ENCODE assay signal across 8 cellular contexts in the genomic region with DNA sequence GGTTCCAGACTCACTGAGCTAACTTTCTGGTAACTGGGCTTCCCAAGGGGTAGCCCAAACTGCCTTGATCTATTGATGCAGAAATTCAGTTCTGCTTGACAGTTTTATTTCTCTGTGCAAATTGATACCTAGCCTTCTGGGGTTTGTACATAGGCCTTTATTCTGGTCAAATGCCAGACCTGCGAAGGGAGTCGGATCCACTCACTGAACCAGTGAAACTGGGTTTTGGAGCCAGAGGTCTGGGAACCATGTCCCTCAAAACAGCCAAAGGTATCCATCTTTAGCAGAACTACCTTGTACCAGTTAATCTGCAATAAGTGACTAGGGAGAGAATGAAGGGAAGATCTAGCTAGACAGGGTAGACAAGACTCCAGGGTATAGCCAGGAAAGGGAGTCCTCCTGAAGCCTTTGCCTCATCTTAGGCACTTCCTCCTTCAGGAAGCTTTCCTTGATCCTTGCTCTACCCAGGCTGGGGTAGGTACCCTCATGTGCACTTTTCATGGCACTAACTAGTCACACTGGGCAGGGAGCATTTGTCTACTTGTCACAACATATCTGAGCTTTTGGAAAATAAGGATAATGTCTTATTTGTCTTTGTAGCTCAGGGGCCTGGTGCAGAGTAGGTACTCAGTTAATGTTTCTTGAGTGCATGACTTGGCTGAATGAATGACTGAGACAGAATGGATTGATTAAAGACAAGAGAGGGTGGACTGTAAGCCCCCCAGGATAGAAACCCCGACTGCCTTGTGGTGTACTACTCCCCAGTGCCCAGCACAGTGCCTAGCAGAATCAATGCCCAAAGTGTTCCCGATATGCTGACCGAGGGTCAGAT. TPM values are rescaled to one million over a fixed set of nuclear protein-coding genes. Genes with fewer than 3 reads are reported as not detected.
DNase-seq lines count a peak whose midpoint lies in the region; ATAC-seq and TF ChIP-seq lines count a peak whose summit lies in the region.

No MANE protein-coding gene starts in this region.

- no peaks in the 10 kb centered on the region for H3K36me3 Mint-ChIP-seq in activated CD8-positive, alpha-beta memory T cell treated with anti-CD3 and anti-CD28 coated beads, Interleukin-2, amount 10 ng/mL, durations not matched to agents 7 days and 5 days
- no peaks in the 10 kb centered on the region for H3K36me3 Mint-ChIP-seq in brain

- no peak for DNase-seq in activated CD8-positive, alpha-beta memory T cell treated with anti-CD3 and anti-CD28 coated beads, Interleukin-2, amount 10 ng/mL, durations not matched to agents 7 days and 5 days
- DNase-seq in activated CD8-positive, alpha-beta memory T cell treated with anti-CD3 and anti-CD28 coated beads, Interleukin-2, amount 50 U/mL, for 48 hours, result no peak
- no peak for DNase-seq in lower lobe of right lung
- DNase-seq in tibial artery, result no peak
- no peak for DNase-seq in HUDEP-2 (lab: John Stamatoyannopoulos, UW; ENCODE audit: unreplicated experiment in 76 of 76)

- no peaks in the 10 kb centered on the region for H3K9me3 ChIP-seq in lower lobe of right lung
- no peaks in the 10 kb centered on the region for H3K9me3 ChIP-seq in tibial artery

- H3K4me3 ChIP-seq in lower lobe of right lung, result peak overlapping the region; percentile 82
- H3K4me3 ChIP-seq in tibial artery, result peak overlapping the region; percentile 78 to 79

- H3K27ac Mint-ChIP-seq in activated CD8-positive, alpha-beta memory T cell treated with anti-CD3 and anti-CD28 coated beads, Interleukin-2, amount 10 ng/mL, durations not matched to agents 7 days and 5 days, result no peak overlapping the region
- peak overlapping the region; percentile 45 to 86 (median 82) for H3K27ac Mint-ChIP-seq in brain

- peaks cover 22% of the 10 kb centered on the region for H3K4me1 Mint-ChIP-seq in activated CD8-positive, alpha-beta memory T cell treated with anti-CD3 and anti-CD28 coated beads, Interleukin-2, amount 10 ng/mL, durations not matched to agents 7 days and 5 days
- H3K4me1 Mint-ChIP-seq in brain, result peaks cover 42% of the 10 kb centered on the region

- peaks cover 41% of the 10 kb centered on the region for H3K4me1 ChIP-seq in lower lobe of right lung
- peaks cover 0 to 43% (median 35%) of the 10 kb centered on the region in 4 donors for H3K4me1 ChIP-seq in tibial artery

- TF ChIP-seq CTCF in brain (conservative IDR thresholded peaks at IDR 0.05) (no peak), lower lobe of right lung (IDR thresholded peaks at IDR 0.05) (no peak), tibial artery (IDR thresholded peaks at IDR 0.05) (no peak)

- intact Hi-C loops in lower lobe of right lung (cut with DNase I), result no loop called here
- intact Hi-C loops in tibial artery (cut with DNase I; ENCODE audit: low total_unique reads), result loop anchor here (10.0 kb wide), 1 partner anchor 158 kb away; no protein-coding TSS in a partner anchor

- H3K27ac ChIP-seq in lower lobe of right lung (peak overlapping the region; percentile 95), tibial artery (peak overlapping the region; percentile 93)

- H3K27me3 ChIP-seq in lower lobe of right lung (ENCODE audit: low read depth) (no peaks in the 10 kb centered on the region), tibial artery (no peaks in the 10 kb centered on the region)

- peak overlapping the region; percentile 76 for H3K4me3 Mint-ChIP-seq in activated CD8-positive, alpha-beta memory T cell treated with anti-CD3 and anti-CD28 coated beads, Interleukin-2, amount 10 ng/mL, durations not matched to agents 7 days and 5 days
- peak overlapping the region; percentile 88 to 94 (median 90) for H3K4me3 Mint-ChIP-seq in brain

- H3K36me3 ChIP-seq in lower lobe of right lung (peaks cover 17% of the 10 kb centered on the region), tibial artery (peaks cover 0 to 24% (median 14%) of the 10 kb centered on the region in 3 donors)

- no peak for ATAC-seq in activated CD8-positive, alpha-beta memory T cell treated with anti-CD3 and anti-CD28 coated beads, Interleukin-2, amount 10 ng/mL, durations not matched to agents 7 days and 5 days
- ATAC-seq in lower lobe of right lung, result no peak
- ATAC-seq in GM21786 (IDR thresholded peaks at IDR 0.05; ENCODE audit: unreplicated experiment), result no peak
- ATAC-seq in HG03460 (IDR thresholded peaks at IDR 0.05; ENCODE audit: unreplicated experiment), result no peak

- H3K27me3 Mint-ChIP-seq in activated CD8-positive, alpha-beta memory T cell treated with anti-CD3 and anti-CD28 coated beads, Interleukin-2, amount 10 ng/mL, durations not matched to agents 7 days and 5 days, result peaks cover 19% of the 10 kb centered on the region
- peaks cover 12% of the 10 kb centered on the region for H3K27me3 Mint-ChIP-seq in brain

- CTCF ChIA-PET in activated CD8-positive, alpha-beta memory T cell treated with anti-CD3 and anti-CD28 coated beads, Interleukin-2, amount 10 ng/mL, durations not matched to agents 7 days and 5 days (lab: Charles Lee), result interaction anchor here (1.2 to 2.6 kb wide), 6 partner anchors 8 to 278 kb away, joined by 5 to 10 read pairs (median 8); a partner anchor contains a TSS

- no peaks in the 10 kb centered on the region for H3K9me3 Mint-ChIP-seq in activated CD8-positive, alpha-beta memory T cell treated with anti-CD3 and anti-CD28 coated beads, Interleukin-2, amount 10 ng/mL, durations not matched to agents 7 days and 5 days (ENCODE audit: low read depth)
- no peaks in the 10 kb centered on the region for H3K9me3 Mint-ChIP-seq in brain

RNA-seq across cellular contexts. Expression of a gene that starts 1.4 kb away (rescaled TPM):
- total RNA-seq in activated CD8-positive, alpha-beta memory T cell treated with anti-CD3 and anti-CD28 coated beads, Interleukin-2, amount 10 ng/mL, durations not matched to agents 7 days and 5 days, result 1 to 10 TPM; 1.4 to 3.5 TPM
- 4.3 TPM for polyA plus RNA-seq in brain (ENCODE audit: insufficient read depth, low read depth, low replicate concordance)
- 28.9 TPM for total RNA-seq in lower lobe of right lung

RNA-seq across cellular contexts. Expression of a gene that starts 6.3 kb away (rescaled TPM):
- total RNA-seq in activated CD8-positive, alpha-beta memory T cell treated with anti-CD3 and anti-CD28 coated beads, Interleukin-2, amount 10 ng/mL, durations not matched to agents 7 days and 5 days, result 100 to 1,000 TPM in 1 of 2 experiments, 10 to 100 TPM in 1; 84.0 to 109 TPM
- 48.7 TPM for polyA plus RNA-seq in brain (ENCODE audit: insufficient read depth, low read depth, low replicate concordance)
- total RNA-seq in lower lobe of right lung, result 56.5 TPM

RNA-seq across cellular contexts. Expression of a gene that starts 20.8 kb away (rescaled TPM):
- total RNA-seq in activated CD8-positive, alpha-beta memory T cell treated with anti-CD3 and anti-CD28 coated beads, Interleukin-2, amount 10 ng/mL, durations not matched to agents 7 days and 5 days, result 10 to 100 TPM; 25.8 to 27.3 TPM
- polyA plus RNA-seq in brain (ENCODE audit: insufficient read depth, low read depth, low replicate concordance), result 21.8 TPM
- total RNA-seq in lower lobe of right lung, result 21.7 TPM
